9 cellular contexts compared by ENCODE assay signal in genomic region chr1:192639607-192640368, GRCh38. TPM values are rescaled to one million over a fixed set of nuclear protein-coding genes. Genes with fewer than 3 reads are reported as not detected.
DNase-seq lines count a peak whose midpoint lies in the region; ATAC-seq and TF ChIP-seq lines count a peak whose summit lies in the region.
"Had no signal": no experiment of that assay in that cellular context is flagged by ENCODE, and none has a peak within 500 bp of the region (broad histone marks: within the 10 kb centered on the region; RNA-seq: fewer than 3 reads in every experiment).

No MANE protein-coding gene starts in this region.

- TF ChIP-seq POLR2A in upper lobe of left lung (IDR thresholded peaks at IDR 0.05): no peak

- H3K27me3 ChIP-seq in mammary epithelial cell (ENCODE audit: insufficient read depth, low read length): peaks cover 6% of the 10 kb centered on the region
- no peaks in the 10 kb centered on the region for H3K27me3 ChIP-seq in upper lobe of left lung

- no TSS peak for BruUV-seq in mammary epithelial cell (replicated peaks; lab: Mats Ljungman, UMichigan)

- CTCF ChIA-PET in mammary epithelial cell (lab: Charles Lee; ENCODE audit: low non-redundant PET): no interaction called here

- dilution Hi-C loops in mammary epithelial cell (cut with HindIII; ENCODE audit: low sequenced_read_pairs): no loop called here

- no peaks in the 10 kb centered on the region for H4K20me1 ChIP-seq in mammary epithelial cell (ENCODE audit: insufficient read depth, low read length)

- H3K36me3 ChIP-seq in mammary epithelial cell (ENCODE audit: insufficient read depth, low read length): no peaks in the 10 kb centered on the region
- H3K36me3 ChIP-seq in upper lobe of left lung: no peaks in the 10 kb centered on the region

- H3K9me3 ChIP-seq in mammary epithelial cell (replicated peaks; ENCODE audit: insufficient read depth, low read length) (no peaks in the 10 kb centered on the region), upper lobe of left lung (no peaks in the 10 kb centered on the region)

- WGBS in mammary epithelial cell (ENCODE audit: low coverage, missing lambda C conversion rate): 55% methylated on average over 4 of the region's 4 CpGs
- 51 to 58% methylated on average over 4 of the region's 4 CpGs for WGBS in upper lobe of left lung, 2 donors

- H3K4me1 ChIP-seq in mammary epithelial cell (ENCODE audit: insufficient read depth, low read length): no peaks in the 10 kb centered on the region
- no peaks in the 10 kb centered on the region for H3K4me1 ChIP-seq in upper lobe of left lung

- H3K9ac ChIP-seq in mammary epithelial cell (ENCODE audit: insufficient read depth, low read length): no peak overlapping the region

- H3K27ac ChIP-seq in mammary epithelial cell (ENCODE audit: insufficient read depth, low read depth, low read length) (no peak overlapping the region), upper lobe of left lung (no peak overlapping the region)

- TF ChIP-seq EP300 in upper lobe of left lung (IDR thresholded peaks at IDR 0.05): no peak

- ATAC-seq in GM21360 (IDR thresholded peaks at IDR 0.05; ENCODE audit: unreplicated experiment): peak; percentile 79
- peak; percentile 54 for ATAC-seq in HG03520 (IDR thresholded peaks at IDR 0.05; ENCODE audit: unreplicated experiment)
- ATAC-seq in upper lobe of left lung (ENCODE audit: low FRiP score in 2 of 2): no peak

- no peak overlapping the region for H3K4me3 ChIP-seq in mammary epithelial cell (replicated peaks in 1 of 3; ENCODE audit: insufficient read depth in 1 of 3, low read depth in 2 of 3, low read length in 3 of 3)
- no peak overlapping the region for H3K4me3 ChIP-seq in upper lobe of left lung

- intact Hi-C loops in mammary epithelial cell (cut with micrococcal nuclease): no loop called here

- no peak overlapping the region for H2AFZ ChIP-seq in mammary epithelial cell (ENCODE audit: low read depth, low read length)

- TF ChIP-seq CTCF in mammary epithelial cell (conservative IDR thresholded peaks at IDR 0.05 in 1 of 2, IDR thresholded peaks at IDR 0.05 in 1 of 2; ENCODE audit: extremely low read depth in 1 of 2, insufficient read depth in 1 of 2, low read depth in 1 of 2, low read length in 2 of 2) (no peak), upper lobe of left lung (IDR thresholded peaks at IDR 0.05) (no peak)

- DNase-seq in EL (peak; percentile 65), mammary epithelial cell (peak; percentile 12), HuH-7.5 (ENCODE audit: low spot score) (no peak), NK-92 (lab: John Stamatoyannopoulos, UW; ENCODE audit: unreplicated experiment) (no peak), cerebellum (ENCODE audit: low spot score) (no peak), upper lobe of left lung (no peak)

- in situ Hi-C loops in mammary epithelial cell (cut with MboI; ENCODE audit: low sequenced_read_pairs in 2 of 2): no loop called here

- no peaks in the 10 kb centered on the region for H3K79me2 ChIP-seq in mammary epithelial cell (ENCODE audit: insufficient read depth, low read length)

- H3K4me2 ChIP-seq in mammary epithelial cell (ENCODE audit: insufficient read depth, low read depth, low read length): no peak overlapping the region

RNA-seq across cellular contexts. Expression of gene RGS13, which starts 3.8 kb away (rescaled TPM):
- total RNA-seq in mammary epithelial cell (not detected), cerebellum (not detected), upper lobe of left lung (1 to 10 TPM in 3 of 6 donors, under 1 TPM in 2, not detected in 1; 0.20 to 4.9 (median 2.1) TPM)
- not detected for polyA plus RNA-seq in mammary epithelial cell
- polyA minus RNA-seq in mammary epithelial cell: not detected
- total RNA-seq: glomerular endothelial cell had no signal

Comparison
In these comparisons a context has a peak if more than half of its experiments do, and no peak if none do; other contexts are left out.
1. DNase-seq: peak in EL (single experiment) and mammary epithelial cell (single experiment); none in HuH-7.5 (single experiment), NK-92 (single experiment), cerebellum (single experiment) and upper lobe of left lung (0 of 2).
2. ATAC-seq: peak in GM21360 (single experiment) and HG03520 (single experiment); none in upper lobe of left lung (0 of 2).